ENCODE assay signal across 2 cellular contexts in genomic region chr1:202586018-202586821, GRCh38.
TF ChIP-seq lines count a peak whose summit lies in the region.

No MANE protein-coding gene starts in this region.

TF ChIP-seq in HCT116, 20 proteins besides CTCF, POLR2A, EP300 and RAD21 (continued from another document):
- TF ChIP-seq ZBTB33 (IDR thresholded peaks at IDR 0.05; ENCODE audit: extremely low read depth, insufficient replicate concordance, low read length), result no peak
- TF ChIP-seq SRF (IDR thresholded peaks at IDR 0.05; ENCODE audit: low read depth), result no peak
- TF ChIP-seq ZNF274 (IDR thresholded peaks at IDR 0.05; ENCODE audit: low read depth, low read length), result no peak
- TF ChIP-seq REST (IDR thresholded peaks at IDR 0.05; ENCODE audit: low read depth), result no peak
- TF ChIP-seq CEBPB (IDR thresholded peaks at IDR 0.05; ENCODE audit: low read depth), result no peak

TF ChIP-seq in PFSK-1, 5 proteins besides CTCF, POLR2A, EP300 and RAD21 (continued from another document):
- no peak for TF ChIP-seq REST (IDR thresholded peaks at IDR 0.05; ENCODE audit: insufficient read depth in 1 of 2, low read depth in 2 of 2, low read length in 2 of 2)
- TF ChIP-seq SIN3A (IDR thresholded peaks at IDR 0.05; ENCODE audit: borderline replicate concordance, insufficient read depth, low read length), result peak; percentile 73; the same call in 1 of the 2 replicates
